Comparison of ENCODE assay signal across 13 cellular contexts in genomic region chr4:48403779-48404178, GRCh38.
DNase-seq lines count a peak whose midpoint lies in the region; ATAC-seq and TF ChIP-seq lines count a peak whose summit lies in the region.
"Had no signal": no experiment of that assay in that cellular context is flagged by ENCODE, and none has a peak within 500 bp of the region (broad histone marks: within the 10 kb centered on the region; RNA-seq: fewer than 3 reads in every experiment).

No MANE protein-coding gene starts in this region.

- no peaks in the 10 kb centered on the region for H3K9me3 Mint-ChIP-seq in stimulated activated naive CD8-positive, alpha-beta T cell treated with anti-CD3 and anti-CD28 coated beads, Interleukin-15, amount 100 ng/mL, for 72 hours
- H3K9me3 Mint-ChIP-seq: GM23338 had no signal

- no peak for TF ChIP-seq CTCF in NB4 (IDR thresholded peaks at IDR 0.05; ENCODE audit: low read depth, low read length)
- TF ChIP-seq CTCF in fibroblast of pulmonary artery (IDR thresholded peaks at IDR 0.05; ENCODE audit: low read length, missing control alignments) = no peak
- TF ChIP-seq CTCF in lower leg skin (IDR thresholded peaks at IDR 0.05) = no peak

- no peak overlapping the region for H3K27ac Mint-ChIP-seq in stimulated activated naive CD8-positive, alpha-beta T cell treated with anti-CD3 and anti-CD28 coated beads, Interleukin-15, amount 100 ng/mL, for 72 hours
- H3K27ac Mint-ChIP-seq: GM23338 had no signal

- peaks cover 35% of the 10 kb centered on the region for H3K4me1 Mint-ChIP-seq in stimulated activated naive CD8-positive, alpha-beta T cell treated with anti-CD3 and anti-CD28 coated beads, Interleukin-15, amount 100 ng/mL, for 72 hours

- no peak for DNase-seq in stimulated activated naive CD8-positive, alpha-beta T cell treated with anti-CD3 and anti-CD28 coated beads, Interleukin-15, Interleukin-2, amounts not matched to agents 100 U/mL and 50 U/mL, for 24 hours
- no peak for DNase-seq in stimulated activated naive CD8-positive, alpha-beta T cell treated with anti-CD3 and anti-CD28 coated beads, Interleukin-15, amount 100 ng/mL, for 72 hours
- DNase-seq in NB4 (ENCODE audit: low read depth) (peak; percentile 48), fibroblast of pulmonary artery (ENCODE audit: low read depth) (peak; percentile 3), superior temporal gyrus (ENCODE audit: extremely low spot score) (no peak), lower leg skin (ENCODE audit: low spot score in 2 of 2) (no peak)
- DNase-seq: NCI-H187, NCI-H226, NCI-H526 had no signal

- intact Hi-C loops in lower leg skin (cut with DNase I; ENCODE audit: low total_unique reads) = no loop called here

- ATAC-seq in stimulated activated naive CD8-positive, alpha-beta T cell treated with anti-CD3 and anti-CD28 coated beads, Interleukin-15, Interleukin-2, amounts not matched to agents 100 U/mL and 50 U/mL, for 24 hours = peak; percentile 14
- ATAC-seq in stimulated activated naive CD8-positive, alpha-beta T cell treated with anti-CD3 and anti-CD28 coated beads, Interleukin-15, amount 100 ng/mL, for 72 hours = no peak
- ATAC-seq in HG02885 (IDR thresholded peaks at IDR 0.05; ENCODE audit: poor library complexity, unreplicated experiment) = no peak
- ATAC-seq: GM23338, HCT116 had no signal

- WGBS in lower leg skin, 2 donors = 89 to 92% methylated on average over 9 of the region's 9 CpGs

- H3K4me3 Mint-ChIP-seq in stimulated activated naive CD8-positive, alpha-beta T cell treated with anti-CD3 and anti-CD28 coated beads, Interleukin-15, amount 100 ng/mL, for 72 hours = no peak overlapping the region
- H3K4me3 Mint-ChIP-seq: GM23338 had no signal

- H3K27me3 Mint-ChIP-seq in stimulated activated naive CD8-positive, alpha-beta T cell treated with anti-CD3 and anti-CD28 coated beads, Interleukin-15, amount 100 ng/mL, for 72 hours = no peaks in the 10 kb centered on the region

- TF ChIP-seq POLR2A in NB4 (IDR thresholded peaks at IDR 0.05; ENCODE audit: extremely low read depth, insufficient read length) = no peak
- no peak for TF ChIP-seq POLR2A in lower leg skin (IDR thresholded peaks at IDR 0.05)

- H3K4me3 ChIP-seq in NB4 (ENCODE audit: low read depth, low read length) (no peak overlapping the region), fibroblast of pulmonary artery (replicated peaks; ENCODE audit: low read depth, low read length) (no peak overlapping the region), lower leg skin (ENCODE audit: low read depth, poor library complexity, severe bottlenecking) (no peak overlapping the region)
- H3K4me3 ChIP-seq: GM23338, SJCRH30 had no signal

Comparison
In these comparisons a context has a peak if more than half of its experiments do, and no peak if none do; other contexts are left out.
1. DNase-seq: peak in NB4 (single experiment) and fibroblast of pulmonary artery (single experiment); none in stimulated activated naive CD8-positive, alpha-beta T cell treated with anti-CD3 and anti-CD28 coated beads, Interleukin-15, Interleukin-2, amounts not matched to agents 100 U/mL and 50 U/mL, for 24 hours (single experiment), stimulated activated naive CD8-positive, alpha-beta T cell treated with anti-CD3 and anti-CD28 coated beads, Interleukin-15, amount 100 ng/mL, for 72 hours (0 of 2), superior temporal gyrus (single experiment) and lower leg skin (0 of 2).